Comparison of ENCODE assay signal across 1 cellular context in genomic region chr19:1395194-1396018, GRCh38.
TF ChIP-seq lines count a peak whose summit lies in the region.

No MANE protein-coding gene starts in this region.

TF ChIP-seq in HepG2, 621 proteins besides CTCF, POLR2A, EP300 and RAD21 (continued from another document):
- TF ChIP-seq GATA4 (IDR thresholded peaks at IDR 0.05; ENCODE audit: borderline replicate concordance, low read depth), result no peak
- no peak for TF ChIP-seq ZFP90 (CRISPR knock-in tag; IDR thresholded peaks at IDR 0.05; ENCODE audit: borderline replicate concordance)
- no peak for TF ChIP-seq NKX3-1 (CRISPR knock-in tag; IDR thresholded peaks at IDR 0.05)
- TF ChIP-seq, protein P1, sequence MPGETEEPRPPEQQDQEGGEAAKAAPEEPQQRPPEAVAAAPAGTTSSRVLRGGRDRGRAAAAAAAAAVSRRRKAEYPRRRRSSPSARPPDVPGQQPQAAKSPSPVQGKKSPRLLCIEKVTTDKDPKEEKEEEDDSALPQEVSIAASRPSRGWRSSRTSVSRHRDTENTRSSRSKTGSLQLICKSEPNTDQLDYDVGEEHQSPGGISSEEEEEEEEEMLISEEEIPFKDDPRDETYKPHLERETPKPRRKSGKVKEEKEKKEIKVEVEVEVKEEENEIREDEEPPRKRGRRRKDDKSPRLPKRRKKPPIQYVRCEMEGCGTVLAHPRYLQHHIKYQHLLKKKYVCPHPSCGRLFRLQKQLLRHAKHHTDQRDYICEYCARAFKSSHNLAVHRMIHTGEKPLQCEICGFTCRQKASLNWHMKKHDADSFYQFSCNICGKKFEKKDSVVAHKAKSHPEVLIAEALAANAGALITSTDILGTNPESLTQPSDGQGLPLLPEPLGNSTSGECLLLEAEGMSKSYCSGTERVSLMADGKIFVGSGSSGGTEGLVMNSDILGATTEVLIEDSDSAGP (CRISPR knock-in tag; IDR thresholded peaks at IDR 0.05; ENCODE audit: borderline replicate concordance), result peak; percentile 57; the same call in 1 of the 2 replicates
- TF ChIP-seq AGO1 (IDR thresholded peaks at IDR 0.05; ENCODE audit: low read depth, low read length, poor library complexity, severe bottlenecking), result peak; percentile 99
- 0 out of 2 replicates have a peak, but pooled peaks have one; percentile 1 for TF ChIP-seq NCOA5 (CRISPR knock-in tag; IDR thresholded peaks at IDR 0.05)
- TF ChIP-seq RBM22 (optimal IDR thresholded peaks at IDR 0.05; ENCODE audit: low read length), result peak; percentile 3
- no peak for TF ChIP-seq ZNF747 (CRISPR knock-in tag; IDR thresholded peaks at IDR 0.05; ENCODE audit: borderline replicate concordance)
- TF ChIP-seq FIP1L1 (IDR thresholded peaks at IDR 0.05; ENCODE audit: borderline replicate concordance, insufficient read depth, low read depth, low read length), result 0 out of 2 replicates have a peak, but pooled peaks have one; percentile 26
